8 cellular contexts compared by ENCODE assay signal in the genomic region with DNA sequence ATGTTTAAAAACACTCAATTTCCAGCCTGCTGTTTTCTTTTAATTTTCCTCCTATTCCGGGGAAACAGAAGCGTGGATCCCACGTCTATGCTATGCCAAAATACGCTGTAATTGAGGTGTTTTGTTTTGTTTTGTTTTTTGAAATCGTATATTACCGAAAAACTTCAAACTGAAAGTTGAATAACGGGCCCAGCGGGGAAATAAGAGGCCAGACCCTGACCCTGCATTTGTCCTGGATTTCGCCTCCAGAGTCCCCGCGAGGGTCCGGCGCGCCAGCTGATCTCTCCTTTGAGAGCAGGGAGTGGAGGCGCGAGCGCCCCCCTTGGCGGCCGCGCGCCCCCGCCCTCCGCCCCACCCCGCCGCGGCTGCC. TPM values are rescaled to one million over a fixed set of nuclear protein-coding genes. Genes with fewer than 3 reads are reported as not detected.
DNase-seq lines count a peak whose midpoint lies in the region; ATAC-seq and TF ChIP-seq lines count a peak whose summit lies in the region.

No MANE protein-coding gene starts in this region.

- no peak for TF ChIP-seq CTCF in astrocyte of the cerebellum (IDR thresholded peaks at IDR 0.05; ENCODE audit: low read depth, low read length, missing control alignments)
- TF ChIP-seq CTCF in left lung (IDR thresholded peaks at IDR 0.05) = no peak

- in situ Hi-C loops in astrocyte of the cerebellum (cut with HindIII; ENCODE audit: low sequenced_read_pairs) = no loop called here

- H3K9ac ChIP-seq in stomach smooth muscle (ENCODE audit: low read length in 2 of 2) = peak overlapping the region in 1 of 2 donors; percentile 59

- intact Hi-C loops in left lung (cut with DNase I) = no loop called here

- H3K27me3 ChIP-seq in left lung (peaks cover 0 to 58% of the 10 kb centered on the region in 2 donors), stomach smooth muscle (ENCODE audit: control insufficient read depth in 1 of 2, insufficient read depth in 2 of 2, low read length in 2 of 2) (peaks cover 15 to 20% of the 10 kb centered on the region in 2 donors)

- H3K9me3 ChIP-seq in left lung = no peaks in the 10 kb centered on the region
- no peaks in the 10 kb centered on the region for H3K9me3 ChIP-seq in stomach smooth muscle (ENCODE audit: control insufficient read depth in 2 of 2, low read length in 2 of 2)

- ATAC-seq in left lung (no peak), HG03196 (IDR thresholded peaks at IDR 0.05; ENCODE audit: unreplicated experiment) (no peak), HG03442 (IDR thresholded peaks at IDR 0.05; ENCODE audit: unreplicated experiment) (no peak), GM18867 (IDR thresholded peaks at IDR 0.05; ENCODE audit: unreplicated experiment) (no peak)

- H3K36me3 ChIP-seq in left lung (no peaks in the 10 kb centered on the region), stomach smooth muscle (ENCODE audit: control insufficient read depth in 2 of 2, insufficient read depth in 2 of 2, low read length in 2 of 2) (no peaks in the 10 kb centered on the region)

- H3K4me3 ChIP-seq in astrocyte of the cerebellum (ENCODE audit: low read depth, low read length) = peak overlapping the region; percentile 66
- H3K4me3 ChIP-seq in left lung = peak overlapping the region; percentile 32 to 69
- peak overlapping the region; percentile 69 to 83 for H3K4me3 ChIP-seq in stomach smooth muscle (ENCODE audit: low read length in 2 of 2)

- peak; percentile 58 for DNase-seq in SHP77 treated with DMSO at 0.1 percent for 48 hours (lab: John Stamatoyannopoulos, UW)
- DNase-seq in SHP77 (lab: John Stamatoyannopoulos, UW) = no peak
- no peak for DNase-seq in astrocyte of the cerebellum (ENCODE audit: low read depth)
- no peak for DNase-seq in left lung

- peaks cover 0 to 25% of the 10 kb centered on the region in 2 donors for H3K4me1 ChIP-seq in left lung
- peaks cover 16% of the 10 kb centered on the region for H3K4me1 ChIP-seq in stomach smooth muscle (ENCODE audit: control insufficient read depth, insufficient read depth, low read length)

- H3K27ac ChIP-seq in left lung (no peak overlapping the region), stomach smooth muscle (ENCODE audit: low read length) (no peak overlapping the region)

RNA-seq across cellular contexts. Expression of gene BMP2, which starts 0.3 kb away (rescaled TPM):
- 10 to 100 TPM; 15.1 to 38.9 TPM for total RNA-seq in left lung
